In genomic region chr4:90357117-90357710, GRCh38 we compare ENCODE assay signal across 7 cellular contexts.
A peak's percentile ranks its signal among the peaks of the same experiment; 100 is the strongest.
DNase-seq lines count a peak whose midpoint lies in the region; ATAC-seq and TF ChIP-seq lines count a peak whose summit lies in the region.

No MANE protein-coding gene starts in this region.

- no peak for ATAC-seq in stimulated activated effector memory CD8-positive, alpha-beta T cell treated with anti-CD3 and anti-CD28 coated beads, Interleukin-12 subunit alpha, Interleukin-12 subunit beta, amount 100 ng/mL, for 72 hours

- TF ChIP-seq CTCF in GM10266 (IDR thresholded peaks at IDR 0.05; ENCODE audit: control insufficient read depth, insufficient read depth, low read depth, missing control alignments) (peak; percentile 49), foreskin fibroblast (IDR thresholded peaks at IDR 0.05; ENCODE audit: low read depth, low read length) (peak; percentile 32)

- H3K4me3 ChIP-seq in foreskin fibroblast (ENCODE audit: low read depth in 1 of 2, low read length in 2 of 2): no peak overlapping the region

- H3K4me1 Mint-ChIP-seq in stimulated activated effector memory CD8-positive, alpha-beta T cell treated with anti-CD3 and anti-CD28 coated beads, Interleukin-12 subunit alpha, Interleukin-12 subunit beta, amount 100 ng/mL, for 72 hours: no peaks in the 10 kb centered on the region

- TF ChIP-seq RAD21 in Ishikawa (IDR thresholded peaks at IDR 0.05; ENCODE audit: low read depth): peak; percentile 58

- H3K9me3 Mint-ChIP-seq in stimulated activated effector memory CD8-positive, alpha-beta T cell treated with anti-CD3 and anti-CD28 coated beads, Interleukin-12 subunit alpha, Interleukin-12 subunit beta, amount 100 ng/mL, for 72 hours: no peaks in the 10 kb centered on the region

- no peaks in the 10 kb centered on the region for H3K36me3 Mint-ChIP-seq in stimulated activated effector memory CD8-positive, alpha-beta T cell treated with anti-CD3 and anti-CD28 coated beads, Interleukin-12 subunit alpha, Interleukin-12 subunit beta, amount 100 ng/mL, for 72 hours

- TF ChIP-seq EP300 in Ishikawa (IDR thresholded peaks at IDR 0.05; ENCODE audit: borderline replicate concordance): no peak

- no peak for DNase-seq in GM10266 (ENCODE audit: extremely low spot score)
- DNase-seq in SIG-M5 (lab: John Stamatoyannopoulos, UW): peak; percentile 1
- DNase-seq in foreskin fibroblast: peak; percentile 14 to 60
- peak; percentile 52 for DNase-seq in stromal cell of bone marrow (ENCODE audit: low read depth)
- no peak for DNase-seq in stimulated activated effector memory CD8-positive, alpha-beta T cell treated with anti-CD3 and anti-CD28 coated beads, Interleukin-12 subunit alpha, Interleukin-12 subunit beta, amount 100 ng/mL, for 72 hours (ENCODE audit: low spot score in 2 of 2)
- DNase-seq in stimulated activated CD4-positive, alpha-beta T cell treated with anti-CD3 and anti-CD28 coated beads, Interleukin-12 subunit alpha, Interleukin-12 subunit beta, amount 100 ng/mL, for 4 hours: no peak

- H3K4me3 Mint-ChIP-seq in stimulated activated effector memory CD8-positive, alpha-beta T cell treated with anti-CD3 and anti-CD28 coated beads, Interleukin-12 subunit alpha, Interleukin-12 subunit beta, amount 100 ng/mL, for 72 hours: no peak overlapping the region

- H3K27ac Mint-ChIP-seq in stimulated activated effector memory CD8-positive, alpha-beta T cell treated with anti-CD3 and anti-CD28 coated beads, Interleukin-12 subunit alpha, Interleukin-12 subunit beta, amount 100 ng/mL, for 72 hours: no peak overlapping the region

TF ChIP-seq in Ishikawa, 13 proteins besides CTCF, POLR2A, EP300 and RAD21:
- no peak for TF ChIP-seq YY1 (IDR thresholded peaks at IDR 0.05; ENCODE audit: low read depth)
- no peak for TF ChIP-seq REST (IDR thresholded peaks at IDR 0.05; ENCODE audit: low read depth)
- TF ChIP-seq TCF12 (IDR thresholded peaks at IDR 0.05; ENCODE audit: low read depth): no peak
- no peak for TF ChIP-seq NFIC (IDR thresholded peaks at IDR 0.05)
- no peak for TF ChIP-seq TEAD4 (IDR thresholded peaks at IDR 0.05)
- no peak for TF ChIP-seq USF1 (IDR thresholded peaks at IDR 0.05)
- no peak for TF ChIP-seq CEBPB (IDR thresholded peaks at IDR 0.05)
- TF ChIP-seq MAX (IDR thresholded peaks at IDR 0.05): no peak
- no peak for TF ChIP-seq FOXM1 (IDR thresholded peaks at IDR 0.05; ENCODE audit: borderline replicate concordance, low read depth)
- TF ChIP-seq EGR1 (IDR thresholded peaks at IDR 0.05): no peak
- no peak for TF ChIP-seq TAF1 (IDR thresholded peaks at IDR 0.05; ENCODE audit: low read depth)
- TF ChIP-seq CREB1 (IDR thresholded peaks at IDR 0.05; ENCODE audit: low read depth): no peak
- no peak for TF ChIP-seq ZBTB7A (IDR thresholded peaks at IDR 0.05; ENCODE audit: low read depth)

Comparison
In these comparisons a context has a peak if more than half of its experiments do, and no peak if none do; other contexts are left out.
1. DNase-seq: peak in SIG-M5 (single experiment), foreskin fibroblast (2 of 2) and stromal cell of bone marrow (single experiment); none in GM10266 (single experiment), stimulated activated effector memory CD8-positive, alpha-beta T cell treated with anti-CD3 and anti-CD28 coated beads, Interleukin-12 subunit alpha, Interleukin-12 subunit beta, amount 100 ng/mL, for 72 hours (0 of 2) and stimulated activated CD4-positive, alpha-beta T cell treated with anti-CD3 and anti-CD28 coated beads, Interleukin-12 subunit alpha, Interleukin-12 subunit beta, amount 100 ng/mL, for 4 hours (single experiment).